In the genomic region with DNA sequence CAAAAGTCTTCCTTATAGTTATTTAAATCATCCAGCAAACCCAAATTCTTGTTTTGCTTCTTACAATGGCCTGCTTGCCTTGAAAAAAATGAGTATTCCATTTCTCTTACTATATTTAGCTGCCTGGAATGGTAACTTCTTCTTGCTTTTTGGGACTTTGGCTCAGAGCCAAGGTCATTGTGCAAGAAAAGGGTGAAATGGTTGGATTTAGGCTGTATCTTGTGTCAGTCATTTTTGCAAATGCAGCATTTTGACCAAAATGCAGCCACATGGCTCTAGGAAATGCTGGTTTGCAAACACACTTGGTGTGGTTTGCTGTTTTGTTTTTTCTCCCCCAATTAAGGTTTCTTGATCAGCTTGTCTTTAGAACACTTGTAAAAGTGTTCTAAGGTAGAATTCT, we compare ENCODE assay signal across 1 cellular context.
TF ChIP-seq lines count a peak whose summit lies in the region.

No MANE protein-coding gene starts in this region.

TF ChIP-seq in HCT116, 20 proteins besides CTCF, POLR2A, EP300 and RAD21 (continued from another document):
- TF ChIP-seq SP1 (IDR thresholded peaks at IDR 0.05; ENCODE audit: low read depth), result no peak
- no peak for TF ChIP-seq REST (IDR thresholded peaks at IDR 0.05; ENCODE audit: low read depth)
- TF ChIP-seq EGR1 (IDR thresholded peaks at IDR 0.05; ENCODE audit: low read depth), result no peak
- no peak for TF ChIP-seq CBX3 (IDR thresholded peaks at IDR 0.05; ENCODE audit: low read depth)
- TF ChIP-seq ZBTB33 (IDR thresholded peaks at IDR 0.05; ENCODE audit: extremely low read depth, insufficient replicate concordance, low read length), result no peak
- TF ChIP-seq, protein P1, sequence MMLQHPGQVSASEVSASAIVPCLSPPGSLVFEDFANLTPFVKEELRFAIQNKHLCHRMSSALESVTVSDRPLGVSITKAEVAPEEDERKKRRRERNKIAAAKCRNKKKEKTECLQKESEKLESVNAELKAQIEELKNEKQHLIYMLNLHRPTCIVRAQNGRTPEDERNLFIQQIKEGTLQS (IDR thresholded peaks at IDR 0.05), result no peak
- no peak for TF ChIP-seq JUND (IDR thresholded peaks at IDR 0.05)
- no peak for TF ChIP-seq ZNF274 (IDR thresholded peaks at IDR 0.05; ENCODE audit: low read depth, low read length)
- no peak for TF ChIP-seq YY1 (IDR thresholded peaks at IDR 0.05; ENCODE audit: extremely low read depth, insufficient replicate concordance, low read depth, low read length)
- TF ChIP-seq CEBPB (IDR thresholded peaks at IDR 0.05; ENCODE audit: low read depth), result no peak
- TF ChIP-seq TCF7L2 (IDR thresholded peaks at IDR 0.05; ENCODE audit: borderline replicate concordance, extremely low read depth, insufficient read depth, insufficient read length), result no peak
- TF ChIP-seq EZH2phosphoT487 (IDR thresholded peaks at IDR 0.05; ENCODE audit: borderline replicate concordance), result no peak
